12 cellular contexts compared by ENCODE assay signal in genomic region chr2:234979204-234980167, GRCh38. TPM values are rescaled to one million over a fixed set of nuclear protein-coding genes. Genes with fewer than 3 reads are reported as not detected.
DNase-seq lines count a peak whose midpoint lies in the region; ATAC-seq and TF ChIP-seq lines count a peak whose summit lies in the region.
"Had no signal": no experiment of that assay in that cellular context is flagged by ENCODE, and none has a peak within 500 bp of the region (broad histone marks: within the 10 kb centered on the region; RNA-seq: fewer than 3 reads in every experiment).

No MANE protein-coding gene starts in this region.

- no peak for TF ChIP-seq CTCF in HEK293 (tag by site-specific recombination; IDR thresholded peaks at IDR 0.05)
- TF ChIP-seq CTCF in ascending aorta (IDR thresholded peaks at IDR 0.05): no peak

- H3K4me3 ChIP-seq in HEK293 (ENCODE audit: low read depth, low read length): no peak overlapping the region
- no peak overlapping the region for H3K4me3 ChIP-seq in ascending aorta
- H3K4me3 ChIP-seq in skeletal muscle tissue (ENCODE audit: low read length in 3 of 3): no peak overlapping the region

- no peaks in the 10 kb centered on the region for H3K27me3 ChIP-seq in ascending aorta
- H3K27me3 ChIP-seq in skeletal muscle tissue (ENCODE audit: control insufficient read depth in 3 of 3, insufficient read depth in 3 of 3, low read length in 3 of 3): peaks cover 0 to 3% (median 0%) of the 10 kb centered on the region in 3 donors

- no peak for ATAC-seq in GM18858 (IDR thresholded peaks at IDR 0.05; ENCODE audit: unreplicated experiment)
- ATAC-seq: T-cell had no signal

- peaks cover 0 to 4% of the 10 kb centered on the region in 2 experiments; a peak in 1 of 3 replicates for H3K36me3 ChIP-seq in HEK293 (ENCODE audit: control insufficient read depth in 2 of 2, insufficient read depth in 1 of 2, low read length in 2 of 2)
- no peaks in the 10 kb centered on the region for H3K36me3 ChIP-seq in ascending aorta
- H3K36me3 ChIP-seq in skeletal muscle tissue (ENCODE audit: control insufficient read depth in 3 of 3, insufficient read depth in 3 of 3, low read length in 3 of 3): no peaks in the 10 kb centered on the region

- H3K9me3 ChIP-seq in HEK293 (ENCODE audit: control insufficient read depth, insufficient read depth, low read depth, low read length): no peaks in the 10 kb centered on the region
- H3K9me3 ChIP-seq in ascending aorta: no peaks in the 10 kb centered on the region
- peaks cover 0 to 3% (median 0%) of the 10 kb centered on the region in 3 donors for H3K9me3 ChIP-seq in skeletal muscle tissue (ENCODE audit: control insufficient read depth in 3 of 3, low read length in 3 of 3)

- H3K4me1 ChIP-seq in HEK293 (ENCODE audit: control insufficient read depth, insufficient read depth, low read length): peaks cover 27% of the 10 kb centered on the region
- H3K4me1 ChIP-seq in ascending aorta: peaks cover 11 to 52% of the 10 kb centered on the region in 2 donors
- peaks cover 30 to 61% (median 42%) of the 10 kb centered on the region in 3 donors for H3K4me1 ChIP-seq in skeletal muscle tissue (ENCODE audit: control insufficient read depth in 3 of 3, insufficient read depth in 3 of 3, low read length in 3 of 3)

- peak overlapping the region in 2 of 3 donors; percentile 12 to 40 for H3K9ac ChIP-seq in skeletal muscle tissue (ENCODE audit: low read depth in 1 of 3, low read length in 3 of 3)

- intact Hi-C loops in ascending aorta (cut with DNase I): loop anchor here (5.0 to 10.0 kb wide), 2 partner anchors 73 to 515 kb away; partner anchors contain the start of gene AGAP1

- POLR2A ChIA-PET in HEK293 (lab: Yijun Ruan, JAX): interaction anchor here (1.1 kb wide), 1 partner anchor 22 kb away, joined by 5 read pairs; no protein-coding TSS in a partner anchor

- H3K27ac ChIP-seq in HEK293 (ENCODE audit: extremely low read depth, low read depth, low read length) (no peak overlapping the region), ascending aorta (peak overlapping the region; percentile 57 to 90), skeletal muscle tissue (ENCODE audit: low read depth, low read length) (peak overlapping the region; percentile 80)

- CTCF ChIA-PET in HEK293 (lab: Yijun Ruan, JAX): interaction anchor here (0.6 to 0.9 kb wide), 4 partner anchors 98 to 290 kb away, joined by 3 read pairs; no protein-coding TSS in a partner anchor

- DNase-seq in ascending aorta (ENCODE audit: low spot score in 2 of 2) (no peak), iris pigment epithelial cell (ENCODE audit: low read depth) (peak; percentile 51), iPS-NIHi11 (ENCODE audit: low spot score) (no peak)
- no peak for DNase-seq in central memory CD4-positive, alpha-beta T cell
- no peak for DNase-seq in activated CD4-positive, CD25-positive, alpha-beta regulatory T cell (lab: John Stamatoyannopoulos, UW)
- DNase-seq: activated CD8-positive, alpha-beta memory T cell treated with anti-CD3 and anti-CD28 coated beads, Interleukin-2, amount 50 U/mL, for 4 hours; islet precursor cell; NCI-H526 treated with DMSO at 0.1 percent for 48 hours; T-cell had no signal

TF ChIP-seq in HEK293, 187 proteins besides CTCF, POLR2A, EP300 and RAD21:
- no peak for TF ChIP-seq GLIS2 (tag by site-specific recombination; IDR thresholded peaks at IDR 0.05)
- peak; percentile 99 for TF ChIP-seq RBAK (tag by site-specific recombination; IDR thresholded peaks at IDR 0.05)
- TF ChIP-seq ZBTB1 (tag by site-specific recombination; IDR thresholded peaks at IDR 0.05): no peak
- peak; percentile 80 for TF ChIP-seq SETDB1 (IDR thresholded peaks at IDR 0.05; ENCODE audit: insufficient read length, low read length)
- TF ChIP-seq ZIC2 (tag by site-specific recombination; IDR thresholded peaks at IDR 0.05): 0 out of 2 replicates have a peak, but pooled peaks have one; percentile 11

RNA-seq across cellular contexts. Expression of gene SH3BP4, which starts 27.7 kb away (rescaled TPM):
- 36.7 TPM for total RNA-seq in ascending aorta
- total RNA-seq in skeletal muscle tissue: 8.9 TPM
